Comparison of ENCODE assay signal across 15 cellular contexts in the genomic region with DNA sequence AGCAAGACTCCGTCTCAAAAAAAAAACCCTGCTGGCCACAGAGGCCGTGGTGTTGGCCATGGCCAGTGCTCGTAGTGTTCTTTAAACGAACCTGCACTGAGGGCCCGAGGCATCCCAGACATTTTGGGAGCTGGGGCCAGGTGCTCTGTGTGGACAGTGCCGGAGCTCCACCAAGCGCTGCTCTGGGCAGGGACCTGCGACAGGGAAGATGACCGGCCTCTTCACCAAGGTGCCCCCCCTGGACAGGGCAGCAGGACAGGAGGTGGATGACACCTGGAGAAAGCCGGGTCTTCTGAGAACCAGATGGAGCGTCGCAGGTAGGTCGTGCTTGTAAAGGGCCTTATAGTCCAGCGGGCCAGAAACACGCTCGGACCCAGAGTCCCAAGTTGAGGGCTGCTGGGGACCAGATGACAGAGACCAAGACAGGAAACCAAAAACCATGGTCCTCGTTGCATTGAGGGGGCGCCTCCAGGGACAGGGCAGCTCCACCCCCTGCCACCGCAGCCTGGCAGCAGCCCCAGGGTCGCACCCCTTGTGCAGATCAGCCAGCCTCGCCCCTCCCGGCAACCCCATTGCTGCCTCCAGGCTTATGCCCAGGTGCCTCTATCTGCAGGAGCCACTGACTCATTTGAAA. TPM values are rescaled to one million over a fixed set of nuclear protein-coding genes. Genes with fewer than 3 reads are reported as not detected.
A peak's percentile ranks its signal among the peaks of the same experiment; 100 is the strongest.
DNase-seq lines count a peak whose midpoint lies in the region; ATAC-seq and TF ChIP-seq lines count a peak whose summit lies in the region.
"Had no signal": no experiment of that assay in that cellular context is flagged by ENCODE, and none has a peak within 500 bp of the region (broad histone marks: within the 10 kb centered on the region; RNA-seq: fewer than 3 reads in every experiment).

No MANE protein-coding gene starts in this region.

- peaks cover 6% of the 10 kb centered on the region; the same call in 1 of the 2 replicates for H4K20me1 ChIP-seq in PC-9 (ENCODE audit: insufficient read depth)
- no peaks in the 10 kb centered on the region for H4K20me1 ChIP-seq in hepatocyte (ENCODE audit: insufficient read depth, poor library complexity, severe bottlenecking)

- H3F3A ChIP-seq in PC-9 (ENCODE audit: insufficient read depth, low read depth) = peaks cover 27% of the 10 kb centered on the region; the same call in 1 of the 2 replicates

- no peaks in the 10 kb centered on the region for H3K9me2 ChIP-seq in PC-9 (ENCODE audit: insufficient read depth)
- H3K9me2 ChIP-seq in hepatocyte (replicated peaks; ENCODE audit: insufficient read depth) = no peaks in the 10 kb centered on the region

- H3K4me1 ChIP-seq in PC-9 (replicated peaks; ENCODE audit: insufficient read depth) (peaks cover 24% of the 10 kb centered on the region; the same call in 1 of the 2 replicates), hepatocyte (ENCODE audit: insufficient read depth) (peaks cover 44% of the 10 kb centered on the region)

- no peak overlapping the region for H3K4me3 Mint-ChIP-seq in activated T-cell treated with anti-CD3 and anti-CD28 coated beads, Interleukin-2, amount 50 U/mL, for 24 hours
- peak overlapping the region; percentile 7 for H3K4me3 Mint-ChIP-seq in stimulated activated effector memory CD8-positive, alpha-beta T cell treated with anti-CD3 and anti-CD28 coated beads, Interleukin-12 subunit alpha, Interleukin-12 subunit beta, amount 100 ng/mL, for 72 hours
- H3K4me3 Mint-ChIP-seq in progenitor cell of endocrine pancreas (ENCODE audit: low read depth) = no peak overlapping the region
- H3K4me3 Mint-ChIP-seq: stimulated activated memory B cell treated with anti-CD40 and anti-IgM and Interleukin-4, amounts not matched to agents 10 μg/mL and 1 μg/mL and 100 μg/mL, for 72 hours had no signal

- H3K27ac Mint-ChIP-seq in activated T-cell treated with anti-CD3 and anti-CD28 coated beads, Interleukin-2, amount 50 U/mL, for 24 hours = peak overlapping the region; percentile 22
- no peak overlapping the region for H3K27ac Mint-ChIP-seq in stimulated activated effector memory CD8-positive, alpha-beta T cell treated with anti-CD3 and anti-CD28 coated beads, Interleukin-12 subunit alpha, Interleukin-12 subunit beta, amount 100 ng/mL, for 72 hours
- H3K27ac Mint-ChIP-seq in progenitor cell of endocrine pancreas = no peak overlapping the region
- H3K27ac Mint-ChIP-seq: stimulated activated memory B cell treated with anti-CD40 and anti-IgM and Interleukin-4, amounts not matched to agents 10 μg/mL and 1 μg/mL and 100 μg/mL, for 72 hours; T-cell had no signal

- H3K36me3 ChIP-seq in PC-9 (ENCODE audit: low read depth) = no peaks in the 10 kb centered on the region
- no peaks in the 10 kb centered on the region for H3K36me3 ChIP-seq in hepatocyte (replicated peaks; ENCODE audit: insufficient read depth, low read depth)
- H3K36me3 ChIP-seq: right lobe of liver, uterus had no signal

- POLR2A ChIA-PET in PC-9 (lab: Charles Lee; ENCODE audit: unreplicated experiment) = interaction anchor here (0.6 kb wide), 1 partner anchor 300 kb away, joined by 3 read pairs; no protein-coding TSS in a partner anchor

- CTCF ChIA-PET in PC-9 (lab: Charles Lee) = no interaction called here

- H3K4me1 Mint-ChIP-seq in activated T-cell treated with anti-CD3 and anti-CD28 coated beads, Interleukin-2, amount 50 U/mL, for 24 hours (ENCODE audit: low read depth) = peaks cover 12% of the 10 kb centered on the region
- H3K4me1 Mint-ChIP-seq in stimulated activated effector memory CD8-positive, alpha-beta T cell treated with anti-CD3 and anti-CD28 coated beads, Interleukin-12 subunit alpha, Interleukin-12 subunit beta, amount 100 ng/mL, for 72 hours = peaks cover 19% of the 10 kb centered on the region
- H3K4me1 Mint-ChIP-seq in progenitor cell of endocrine pancreas (ENCODE audit: low read depth) = peaks cover 6% of the 10 kb centered on the region

- no peaks in the 10 kb centered on the region for H3K27me3 ChIP-seq in PC-9 (ENCODE audit: insufficient read depth, low read depth)
- peaks cover 8% of the 10 kb centered on the region for H3K27me3 ChIP-seq in hepatocyte
- H3K27me3 ChIP-seq: right lobe of liver had no signal

- DNase-seq in activated T-cell treated with anti-CD3 and anti-CD28 coated beads, Interleukin-2, amount 50 U/mL, for 24 hours = no peak
- DNase-seq in activated T-cell treated with anti-CD3 and anti-CD28 coated beads, Interleukin-2, amount 50 U/mL, for 48 hours = no peak
- DNase-seq in PC-9 = no peak
- DNase-seq in hepatocyte (ENCODE audit: low spot score) = no peak
- no peak for DNase-seq in stimulated activated effector memory CD8-positive, alpha-beta T cell treated with anti-CD3 and anti-CD28 coated beads, Interleukin-12 subunit alpha, Interleukin-12 subunit beta, amount 100 ng/mL, for 72 hours (ENCODE audit: low spot score in 2 of 2)
- DNase-seq in activated T-cell treated with anti-CD3 and anti-CD28 coated beads, Interleukin-2, amount 50 U/mL, for 1 hour = no peak
- no peak for DNase-seq in progenitor cell of endocrine pancreas (ENCODE audit: low spot score, unreplicated experiment)
- DNase-seq in NCI-H187 treated with DMSO at 0.1 percent for 48 hours (lab: John Stamatoyannopoulos, UW) = no peak
- DNase-seq: activated CD4-positive, CD25-positive, alpha-beta regulatory T cell treated with anti-CD3 and anti-CD28 coated beads, Interleukin-2, amount 50 U/mL, for 72 hours; activated T-cell treated with anti-CD3 and anti-CD28 coated beads for 4 hours; cortex of kidney; T-cell had no signal

- ATAC-seq in stimulated activated effector memory CD8-positive, alpha-beta T cell treated with anti-CD3 and anti-CD28 coated beads, Interleukin-12 subunit alpha, Interleukin-12 subunit beta, amount 100 ng/mL, for 72 hours = no peak
- ATAC-seq: stimulated activated memory B cell treated with anti-CD40 and anti-IgM and Interleukin-4, amounts not matched to agents 10 μg/mL and 1 μg/mL and 100 μg/mL, for 72 hours had no signal

- H3K4me2 ChIP-seq in PC-9 (peak overlapping the region; percentile 98; the same call in 1 of the 2 replicates), hepatocyte (peak overlapping the region; percentile 98)

- BruUV-seq in PC-9 (replicated peaks; lab: Mats Ljungman, UMichigan) = no TSS peak

- no peak overlapping the region for H2AFZ ChIP-seq in PC-9
- H2AFZ ChIP-seq in hepatocyte = no peak overlapping the region

- H3K27ac ChIP-seq in PC-9 (no peak overlapping the region), hepatocyte (peak overlapping the region; percentile 67)
- H3K27ac ChIP-seq: right lobe of liver had no signal

- H3K9me3 Mint-ChIP-seq in activated T-cell treated with anti-CD3 and anti-CD28 coated beads, Interleukin-2, amount 50 U/mL, for 24 hours = no peaks in the 10 kb centered on the region
- no peaks in the 10 kb centered on the region for H3K9me3 Mint-ChIP-seq in stimulated activated effector memory CD8-positive, alpha-beta T cell treated with anti-CD3 and anti-CD28 coated beads, Interleukin-12 subunit alpha, Interleukin-12 subunit beta, amount 100 ng/mL, for 72 hours
- H3K9me3 Mint-ChIP-seq in progenitor cell of endocrine pancreas (ENCODE audit: low read depth) = no peaks in the 10 kb centered on the region
- H3K9me3 Mint-ChIP-seq: stimulated activated memory B cell treated with anti-CD40 and anti-IgM and Interleukin-4, amounts not matched to agents 10 μg/mL and 1 μg/mL and 100 μg/mL, for 72 hours; T-cell had no signal

- TF ChIP-seq CTCF in PC-9 (conservative IDR thresholded peaks at IDR 0.05) = no peak
- TF ChIP-seq CTCF in hepatocyte (IDR thresholded peaks at IDR 0.05; ENCODE audit: poor library complexity) = no peak
- TF ChIP-seq CTCF in progenitor cell of endocrine pancreas (IDR thresholded peaks at IDR 0.05; ENCODE audit: unreplicated experiment) = no peak

- H3K4me3 ChIP-seq in PC-9 (no peak overlapping the region), hepatocyte (no peak overlapping the region)

- 92% methylated on average over 22 of the region's 22 CpGs for WGBS in hepatocyte (ENCODE audit: low lambda C conversion rate, missing lambda C conversion rate)

- peaks cover 34% of the 10 kb centered on the region for H3K27me3 Mint-ChIP-seq in activated T-cell treated with anti-CD3 and anti-CD28 coated beads, Interleukin-2, amount 50 U/mL, for 24 hours
- H3K27me3 Mint-ChIP-seq in progenitor cell of endocrine pancreas = peaks cover 9% of the 10 kb centered on the region

- H3K36me3 Mint-ChIP-seq in activated T-cell treated with anti-CD3 and anti-CD28 coated beads, Interleukin-2, amount 50 U/mL, for 24 hours (ENCODE audit: low read depth) = peaks cover 13% of the 10 kb centered on the region
- H3K36me3 Mint-ChIP-seq in stimulated activated effector memory CD8-positive, alpha-beta T cell treated with anti-CD3 and anti-CD28 coated beads, Interleukin-12 subunit alpha, Interleukin-12 subunit beta, amount 100 ng/mL, for 72 hours = no peaks in the 10 kb centered on the region
- H3K36me3 Mint-ChIP-seq in progenitor cell of endocrine pancreas (ENCODE audit: insufficient read depth) = no peaks in the 10 kb centered on the region
- H3K36me3 Mint-ChIP-seq: stimulated activated memory B cell treated with anti-CD40 and anti-IgM and Interleukin-4, amounts not matched to agents 10 μg/mL and 1 μg/mL and 100 μg/mL, for 72 hours; T-cell had no signal

- intact Hi-C loops in PC-9 (cut with micrococcal nuclease; ENCODE audit: unreplicated experiment) = no loop called here

- no peaks in the 10 kb centered on the region for H3K79me2 ChIP-seq in PC-9 (ENCODE audit: low read depth)
- no peaks in the 10 kb centered on the region for H3K79me2 ChIP-seq in hepatocyte

- H3K9me3 ChIP-seq in PC-9 (ENCODE audit: insufficient read depth, low read depth) (no peaks in the 10 kb centered on the region), hepatocyte (ENCODE audit: low read depth) (no peaks in the 10 kb centered on the region)
- H3K9me3 ChIP-seq: right lobe of liver, uterus had no signal

RNA-seq across cellular contexts. Expression of a gene that starts 4.3 kb away (rescaled TPM):
- total RNA-seq in PC-9 (2021) (0.87 and 0.90 TPM in 2 replicates), hepatocyte (4.5 and 4.8 TPM in 2 replicates), progenitor cell of endocrine pancreas (2.4 and 2.5 TPM in 2 replicates)
- 1.1 and 2.4 TPM in 2 replicates for polyA plus RNA-seq in hepatocyte
- total RNA-seq: T-cell had no signal

RNA-seq across cellular contexts. Expression of a gene that starts 6.9 kb away (rescaled TPM):
- 26.3 and 28.0 TPM in 2 replicates for total RNA-seq in PC-9 (2021)
- total RNA-seq in hepatocyte = 6.2 and 7.6 TPM in 2 replicates
- polyA plus RNA-seq in hepatocyte = 7.1 and 8.1 TPM in 2 replicates
- total RNA-seq in progenitor cell of endocrine pancreas = 27.4 and 32.2 TPM in 2 replicates

RNA-seq across cellular contexts. Expression of a gene that starts 8.1 kb away (rescaled TPM):
- 30.0 and 34.2 TPM in 2 replicates for total RNA-seq in PC-9 (2021)
- 10.4 and 13.6 TPM in 2 replicates for total RNA-seq in hepatocyte
- polyA plus RNA-seq in hepatocyte = 8.3 and 10.9 TPM in 2 replicates
- 23.3 and 23.8 TPM in 2 replicates for total RNA-seq in progenitor cell of endocrine pancreas

RNA-seq across cellular contexts. Expression of a gene that starts 37.5 kb away (rescaled TPM):
- total RNA-seq in PC-9 (2021) = 53.4 and 69.0 TPM in 2 replicates
- total RNA-seq in hepatocyte = 4.7 TPM in 2 replicates
- polyA plus RNA-seq in hepatocyte = 4.3 and 6.5 TPM in 2 replicates
- total RNA-seq in progenitor cell of endocrine pancreas = 26.5 and 27.8 TPM in 2 replicates

RNA-seq across cellular contexts. Expression of a gene that starts 47.0 kb away (rescaled TPM):
- total RNA-seq in PC-9 (2021) (205 and 249 TPM in 2 replicates), hepatocyte (81.4 and 89.8 TPM in 2 replicates), progenitor cell of endocrine pancreas (158 and 169 TPM in 2 replicates)
- polyA plus RNA-seq in hepatocyte = 375 and 385 TPM in 2 replicates
